ENCODE assay signal across 15 cellular contexts in the genomic region with DNA sequence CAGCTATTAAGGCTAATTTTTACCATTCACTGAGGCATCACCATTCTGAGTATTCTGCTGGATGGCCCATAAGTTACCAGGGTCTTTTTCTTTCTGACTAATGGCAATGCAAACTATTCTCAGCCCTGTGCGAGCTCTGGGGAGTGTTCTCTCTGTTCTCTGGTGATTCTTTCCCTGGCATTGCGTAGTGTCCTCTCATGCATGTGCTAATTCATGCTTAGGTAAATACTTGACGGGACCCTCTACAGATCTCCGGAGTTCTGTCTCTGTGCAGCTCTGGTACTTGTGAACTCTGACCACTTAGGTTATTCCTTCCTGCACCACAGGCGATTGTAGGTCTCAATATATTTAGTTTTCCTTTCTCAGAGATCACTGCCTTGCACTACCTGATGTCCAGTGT. TPM values are rescaled to one million over a fixed set of nuclear protein-coding genes. Genes with fewer than 3 reads are reported as not detected.
A peak's percentile ranks its signal among the peaks of the same experiment; 100 is the strongest.
DNase-seq lines count a peak whose midpoint lies in the region; ATAC-seq and TF ChIP-seq lines count a peak whose summit lies in the region.
"Had no signal": no experiment of that assay in that cellular context is flagged by ENCODE, and none has a peak within 500 bp of the region (broad histone marks: within the 10 kb centered on the region; RNA-seq: fewer than 3 reads in every experiment).

No MANE protein-coding gene starts in this region.

- no peak overlapping the region for H2BK5ac ChIP-seq in mesendoderm (ENCODE audit: low read length)

- H3K56ac ChIP-seq in mesendoderm (ENCODE audit: low read length), result no peak overlapping the region

- H2BK15ac ChIP-seq in mesendoderm (replicated peaks; ENCODE audit: low read depth), result no peak overlapping the region

- H4K5ac ChIP-seq in mesendoderm (ENCODE audit: low read length), result no peak overlapping the region

- H3K4ac ChIP-seq in mesendoderm (ENCODE audit: low read depth, low read length), result no peak overlapping the region

- peaks cover 41% of the 10 kb centered on the region for H4K20me1 ChIP-seq in GM23338 (replicated peaks; ENCODE audit: insufficient read depth)

- H3K4me2 ChIP-seq in GM23338 (no peak overlapping the region), mesendoderm (ENCODE audit: low read length) (no peak overlapping the region)

- H3K23ac ChIP-seq in mesendoderm (ENCODE audit: low read length), result no peak overlapping the region

- H3K4me3 ChIP-seq in GM23338 (no peak overlapping the region), mesendoderm (ENCODE audit: low read length) (no peak overlapping the region)
- H3K4me3 ChIP-seq: sigmoid colon, SJCRH30, testis had no signal

- H3K27me3 Mint-ChIP-seq in GM23338 (ENCODE audit: insufficient read depth, low read depth, poor library complexity), result no peaks in the 10 kb centered on the region
- H3K27me3 Mint-ChIP-seq: activated naive CD4-positive, alpha-beta T cell treated with anti-CD3 and anti-CD28 coated beads, Interleukin-2, amount 10 ng/mL, durations not matched to agents 7 days and 5 days; stimulated activated memory B cell treated with anti-CD40 and anti-IgM and Interleukin-4, amounts not matched to agents 10 μg/mL and 1 μg/mL and 100 μg/mL, for 72 hours had no signal

- no peak overlapping the region for H3K18ac ChIP-seq in mesendoderm (ENCODE audit: low read length)

- no peaks in the 10 kb centered on the region for H3F3A ChIP-seq in GM23338 (replicated peaks; ENCODE audit: low read depth)

- DNase-seq in GM23338 (ENCODE audit: low spot score), result no peak
- peak; percentile 73 for DNase-seq in HuH-7 (ENCODE audit: low spot score)
- DNase-seq in SHP77 (lab: John Stamatoyannopoulos, UW), result peak; percentile 25 to 58
- DNase-seq in mesendoderm, result no peak
- no peak for DNase-seq in UCSD-AML1 (lab: John Stamatoyannopoulos, UW; ENCODE audit: unreplicated experiment)
- no peak for DNase-seq in activated effector memory CD4-positive, alpha-beta T cell treated with anti-CD3 and anti-CD28 coated beads, Interleukin-2, amount 50 U/mL, for 16 hours
- DNase-seq: activated naive CD4-positive, alpha-beta T cell treated with anti-CD3 and anti-CD28 coated beads, Interleukin-2, amount 10 ng/mL, durations not matched to agents 7 days and 5 days; activated T-cell treated with anti-CD3 and anti-CD28 coated beads, Interleukin-2, amount 50 U/mL, for 4 hours; CD8-positive, alpha-beta T cell; NCI-H1105; sigmoid colon; SJCRH30; testis had no signal

- H3K27ac Mint-ChIP-seq in GM23338, result peak overlapping the region; percentile 33
- H3K27ac Mint-ChIP-seq: activated naive CD4-positive, alpha-beta T cell treated with anti-CD3 and anti-CD28 coated beads, Interleukin-2, amount 10 ng/mL, durations not matched to agents 7 days and 5 days; CD8-positive, alpha-beta T cell; stimulated activated memory B cell treated with anti-CD40 and anti-IgM and Interleukin-4, amounts not matched to agents 10 μg/mL and 1 μg/mL and 100 μg/mL, for 72 hours had no signal

- no peaks in the 10 kb centered on the region for H3K36me3 ChIP-seq in GM23338 (ENCODE audit: insufficient read depth)
- H3K36me3 ChIP-seq in mesendoderm (ENCODE audit: control insufficient read depth, insufficient read depth, low read length), result no peaks in the 10 kb centered on the region
- H3K36me3 ChIP-seq: sigmoid colon had no signal

- no peaks in the 10 kb centered on the region; the same call in 2 of the 3 replicates for H3K36me3 Mint-ChIP-seq in GM23338 (ENCODE audit: low read depth)
- H3K36me3 Mint-ChIP-seq: activated naive CD4-positive, alpha-beta T cell treated with anti-CD3 and anti-CD28 coated beads, Interleukin-2, amount 10 ng/mL, durations not matched to agents 7 days and 5 days had no signal

- TF ChIP-seq CTCF in GM23338 (conservative IDR thresholded peaks at IDR 0.05; ENCODE audit: low read depth in 2 of 2), result no peak

- no peak overlapping the region for H2AK5ac ChIP-seq in mesendoderm (ENCODE audit: low read length)

- no peak overlapping the region for H3K4me3 Mint-ChIP-seq in GM23338
- H3K4me3 Mint-ChIP-seq: activated naive CD4-positive, alpha-beta T cell treated with anti-CD3 and anti-CD28 coated beads, Interleukin-2, amount 10 ng/mL, durations not matched to agents 7 days and 5 days; activated T-cell treated with anti-CD3 and anti-CD28 coated beads, Interleukin-2, amount 50 U/mL, for 4 hours; CD8-positive, alpha-beta T cell; stimulated activated memory B cell treated with anti-CD40 and anti-IgM and Interleukin-4, amounts not matched to agents 10 μg/mL and 1 μg/mL and 100 μg/mL, for 72 hours had no signal

- ATAC-seq in GM23338 (peak; percentile 47), HG02938 (IDR thresholded peaks at IDR 0.05; ENCODE audit: unreplicated experiment) (no peak)
- ATAC-seq: activated T-cell treated with anti-CD3 and anti-CD28 coated beads, Interleukin-2, amount 50 U/mL, for 4 hours; CD8-positive, alpha-beta T cell; stimulated activated memory B cell treated with anti-CD40 and anti-IgM and Interleukin-4, amounts not matched to agents 10 μg/mL and 1 μg/mL and 100 μg/mL, for 72 hours had no signal

- peak overlapping the region; percentile 8 for H3K9ac ChIP-seq in mesendoderm (ENCODE audit: low read length)

- H2AFZ ChIP-seq in GM23338, result no peak overlapping the region

- peaks cover 19% of the 10 kb centered on the region for H3K79me1 ChIP-seq in mesendoderm (ENCODE audit: low read length)

- peaks cover 99% of the 10 kb centered on the region for H3K79me2 ChIP-seq in GM23338 (replicated peaks; ENCODE audit: insufficient read depth)
- peaks cover 41% of the 10 kb centered on the region for H3K79me2 ChIP-seq in mesendoderm (ENCODE audit: control insufficient read depth, insufficient read depth, low read length)

- H3K4me1 Mint-ChIP-seq in GM23338, result peaks cover 50% of the 10 kb centered on the region

- H3K27me3 ChIP-seq in GM23338 (ENCODE audit: insufficient read depth) (no peaks in the 10 kb centered on the region), mesendoderm (ENCODE audit: insufficient read depth, low read length, poor library complexity) (no peaks in the 10 kb centered on the region)
- H3K27me3 ChIP-seq: sigmoid colon, SJCRH30, testis had no signal

- H3K9me2 ChIP-seq in GM23338 (ENCODE audit: insufficient read depth), result no peaks in the 10 kb centered on the region

- H3K4me1 ChIP-seq in GM23338 (ENCODE audit: insufficient read depth), result peaks cover 23% of the 10 kb centered on the region
- peaks cover 8% of the 10 kb centered on the region for H3K4me1 ChIP-seq in mesendoderm (ENCODE audit: control insufficient read depth, low read depth, low read length)
- H3K4me1 ChIP-seq: SJCRH30, testis had no signal

- H3K27ac ChIP-seq in GM23338 (ENCODE audit: low read depth) (peak overlapping the region; percentile 33; the same call in 1 of the 2 replicates), mesendoderm (ENCODE audit: low read depth, low read length) (no peak overlapping the region)
- H3K27ac ChIP-seq: sigmoid colon, SJCRH30, testis had no signal

- H4K8ac ChIP-seq in mesendoderm (ENCODE audit: low read depth, low read length), result no peak overlapping the region

- no peak overlapping the region for H2BK120ac ChIP-seq in mesendoderm (ENCODE audit: low read depth, low read length)

- H3K9me3 Mint-ChIP-seq in GM23338, result no peaks in the 10 kb centered on the region
- H3K9me3 Mint-ChIP-seq: activated naive CD4-positive, alpha-beta T cell treated with anti-CD3 and anti-CD28 coated beads, Interleukin-2, amount 10 ng/mL, durations not matched to agents 7 days and 5 days; activated T-cell treated with anti-CD3 and anti-CD28 coated beads, Interleukin-2, amount 50 U/mL, for 4 hours; CD8-positive, alpha-beta T cell; stimulated activated memory B cell treated with anti-CD40 and anti-IgM and Interleukin-4, amounts not matched to agents 10 μg/mL and 1 μg/mL and 100 μg/mL, for 72 hours had no signal

- no CpG with 5 or more reads among the region's 5 CpGs for WGBS in mesendoderm (ENCODE audit: extremely low coverage, insufficient coverage, low lambda C conversion rate)

TF ChIP-seq in GM23338, 12 proteins besides CTCF, POLR2A, EP300 and RAD21 (continues in another document):
- no peak for TF ChIP-seq NANOG (IDR thresholded peaks at IDR 0.05; ENCODE audit: borderline replicate concordance)
- TF ChIP-seq EZH2phosphoT487 (IDR thresholded peaks at IDR 0.05; ENCODE audit: unreplicated experiment), result no peak
- TF ChIP-seq JUNB (IDR thresholded peaks at IDR 0.05; ENCODE audit: unreplicated experiment), result no peak
- TF ChIP-seq, protein P1, sequence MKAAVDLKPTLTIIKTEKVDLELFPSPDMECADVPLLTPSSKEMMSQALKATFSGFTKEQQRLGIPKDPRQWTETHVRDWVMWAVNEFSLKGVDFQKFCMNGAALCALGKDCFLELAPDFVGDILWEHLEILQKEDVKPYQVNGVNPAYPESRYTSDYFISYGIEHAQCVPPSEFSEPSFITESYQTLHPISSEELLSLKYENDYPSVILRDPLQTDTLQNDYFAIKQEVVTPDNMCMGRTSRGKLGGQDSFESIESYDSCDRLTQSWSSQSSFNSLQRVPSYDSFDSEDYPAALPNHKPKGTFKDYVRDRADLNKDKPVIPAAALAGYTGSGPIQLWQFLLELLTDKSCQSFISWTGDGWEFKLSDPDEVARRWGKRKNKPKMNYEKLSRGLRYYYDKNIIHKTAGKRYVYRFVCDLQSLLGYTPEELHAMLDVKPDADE (IDR thresholded peaks at IDR 0.05), result no peak

RNA-seq across cellular contexts. Expression of a gene that starts 34.8 kb away (rescaled TPM):
- 113 and 120 TPM in 2 replicates for total RNA-seq in GM23338 (2014; rRNA removed; shearing (Covaris generic))
- polyA plus RNA-seq in GM23338 (2016; fragmentation: Nextera tagmentation; extraction: Ambion mirVana), result 39.9 and 41.5 TPM in 2 replicates
- 169 TPM for polyA plus RNA-seq in mesendoderm (2013, experiment 1 of 2)
- polyA plus RNA-seq in mesendoderm (2013, experiment 2 of 2), result 166 TPM

Comparison
In these comparisons a context has a peak if more than half of its experiments do, and no peak if none do; other contexts are left out.
1. DNase-seq: peak in HuH-7 (single experiment) and SHP77 (2 of 2); none in GM23338 (single experiment), mesendoderm (single experiment), UCSD-AML1 (single experiment) and activated effector memory CD4-positive, alpha-beta T cell treated with anti-CD3 and anti-CD28 coated beads, Interleukin-2, amount 50 U/mL, for 16 hours (single experiment).